1 cellular context compared by ENCODE assay signal in genomic region chr7:143884276-143884977, GRCh38.
TF ChIP-seq lines count a peak whose summit lies in the region.

No MANE protein-coding gene starts in this region.

TF ChIP-seq in HepG2, 621 proteins besides CTCF, POLR2A, EP300 and RAD21:
- TF ChIP-seq NBN (conservative IDR thresholded peaks at IDR 0.05) (no peak), ZNF101 (CRISPR knock-in tag; IDR thresholded peaks at IDR 0.05; ENCODE audit: borderline replicate concordance, low read depth) (no peak), PPARG (CRISPR knock-in tag; conservative IDR thresholded peaks at IDR 0.05) (no peak), ZNF891 (CRISPR knock-in tag; IDR thresholded peaks at IDR 0.05) (no peak), MZF1 (CRISPR knock-in tag; IDR thresholded peaks at IDR 0.05; ENCODE audit: borderline replicate concordance) (no peak), ZNF251 (CRISPR knock-in tag; IDR thresholded peaks at IDR 0.05) (no peak), CHCHD3 (CRISPR knock-in tag; IDR thresholded peaks at IDR 0.05) (no peak), NFE2L2 (IDR thresholded peaks at IDR 0.05; ENCODE audit: low read length) (no peak), HNF1A (IDR thresholded peaks at IDR 0.05; ENCODE audit: low read depth) (no peak), HNF1A (CRISPR knock-in tag; IDR thresholded peaks at IDR 0.05; ENCODE audit: borderline replicate concordance) (no peak), ZNF205 (CRISPR knock-in tag; IDR thresholded peaks at IDR 0.05) (no peak)
- TF ChIP-seq, protein P1, sequence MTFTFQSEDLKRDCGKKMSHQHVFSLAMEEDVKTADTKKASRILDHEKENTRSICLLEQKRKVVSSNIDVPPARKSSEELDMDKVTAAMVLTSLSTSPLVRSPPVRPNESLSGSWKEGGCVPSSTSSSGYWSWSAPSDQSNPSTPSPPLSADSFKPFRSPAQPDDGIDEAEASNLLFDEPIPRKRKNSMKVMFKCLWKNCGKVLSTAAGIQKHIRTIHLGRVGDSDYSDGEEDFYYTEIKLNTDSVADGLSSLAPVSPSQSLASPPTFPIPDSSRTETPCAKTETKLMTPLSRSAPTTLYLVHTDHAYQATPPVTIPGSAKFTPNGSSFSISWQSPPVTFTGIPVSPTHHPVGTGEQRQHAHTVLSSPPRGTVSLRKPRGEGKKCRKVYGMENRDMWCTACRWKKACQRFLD (CRISPR knock-in tag; IDR thresholded peaks at IDR 0.05; ENCODE audit: borderline replicate concordance): no peak
